ENCODE assay signal across 8 cellular contexts in genomic region chr17:48002208-48002919, GRCh38.
DNase-seq lines count a peak whose midpoint lies in the region; ATAC-seq lines count a peak whose summit lies in the region.

No MANE protein-coding gene starts in this region.

- peak; percentile 83 for DNase-seq in NCI-H82 (lab: John Stamatoyannopoulos, UW)
- DNase-seq in medulla oblongata (ENCODE audit: extremely low spot score), result peak; percentile 65
- DNase-seq in NCI-H1105 treated with DMSO at 0.1 percent for 48 hours (lab: John Stamatoyannopoulos, UW), result no peak
- no peak for DNase-seq in stimulated activated naive CD8-positive, alpha-beta T cell treated with anti-CD3 and anti-CD28 coated beads, Interleukin-15, Interleukin-2, amounts not matched to agents 100 U/mL and 50 U/mL, for 24 hours
- no peak for DNase-seq in SHP77 treated with DMSO at 0.1 percent for 48 hours (lab: John Stamatoyannopoulos, UW)

- H3K27ac ChIP-seq in ACC112 (ENCODE audit: low read depth, low read length), result peak overlapping the region; percentile 82
- H3K27ac ChIP-seq in cingulate gyrus (ENCODE audit: low read depth, low read length), result peak overlapping the region; percentile 82

- H3K4me1 ChIP-seq in ACC112 (ENCODE audit: control insufficient read depth, insufficient read depth, low read length, unreplicated experiment), result peaks cover 18% of the 10 kb centered on the region

- peak overlapping the region; percentile 100 for H2AFZ ChIP-seq in ACC112 (ENCODE audit: low read length, unreplicated experiment)

- no peak overlapping the region for H3K4me3 ChIP-seq in ACC112 (ENCODE audit: low read depth, low read length)

- no peaks in the 10 kb centered on the region for H3K36me3 ChIP-seq in ACC112 (ENCODE audit: insufficient read depth, low read length)

- H3K79me2 ChIP-seq in ACC112 (ENCODE audit: control insufficient read depth, insufficient read depth, low read length, unreplicated experiment), result no peaks in the 10 kb centered on the region

- peak; percentile 68 for ATAC-seq in GM21825 (IDR thresholded peaks at IDR 0.05; ENCODE audit: unreplicated experiment)
- no peak for ATAC-seq in stimulated activated naive CD8-positive, alpha-beta T cell treated with anti-CD3 and anti-CD28 coated beads, Interleukin-15, Interleukin-2, amounts not matched to agents 100 U/mL and 50 U/mL, for 24 hours

- H3K27me3 ChIP-seq in ACC112 (ENCODE audit: insufficient read depth, low read length), result no peaks in the 10 kb centered on the region

Comparison
In these comparisons a context has a peak if more than half of its experiments do, and no peak if none do; other contexts are left out.
1. DNase-seq: peak in NCI-H82 (single experiment) and medulla oblongata (single experiment); none in NCI-H1105 treated with DMSO at 0.1 percent for 48 hours (single experiment), stimulated activated naive CD8-positive, alpha-beta T cell treated with anti-CD3 and anti-CD28 coated beads, Interleukin-15, Interleukin-2, amounts not matched to agents 100 U/mL and 50 U/mL, for 24 hours (single experiment) and SHP77 treated with DMSO at 0.1 percent for 48 hours (single experiment).